17 cellular contexts compared by ENCODE assay signal in genomic region chr12:2753536-2753935, GRCh38.
"Had no signal": no experiment of that assay in that cellular context is flagged by ENCODE, and none has a peak within 500 bp of the region (broad histone marks: within the 10 kb centered on the region; RNA-seq: fewer than 3 reads in every experiment).

No MANE protein-coding gene starts in this region.

- H3K4me1 ChIP-seq: gastroesophageal sphincter, pancreas had no signal

- H3K4me3 Mint-ChIP-seq: dendritic cell treated with granulocyte-macrophage colony-stimulating factor and Interleukin-4, amounts not matched to agents 40 ng/mL and 50 ng/mL, for 4 days; effector memory CD8-positive, alpha-beta T cell; natural killer cell treated with Interleukin-12 subunit alpha and Interleukin-12 subunit beta and Interleukin-15 and Interleukin-18, amount 100 ng/mL, for 72 hours had no signal

- H3K36me3 ChIP-seq: esophagus squamous epithelium, gastroesophageal sphincter, pancreas, thoracic aorta had no signal

- H3K27ac Mint-ChIP-seq: dendritic cell treated with granulocyte-macrophage colony-stimulating factor and Interleukin-4, amounts not matched to agents 40 ng/mL and 50 ng/mL, for 4 days; effector memory CD8-positive, alpha-beta T cell; natural killer cell treated with Interleukin-12 subunit alpha and Interleukin-12 subunit beta and Interleukin-15 and Interleukin-18, amount 100 ng/mL, for 72 hours; progenitor cell of endocrine pancreas had no signal

- H3K27me3 ChIP-seq: pancreas had no signal

- DNase-seq: effector memory CD8-positive, alpha-beta T cell; esophagus squamous epithelium; foreskin fibroblast; kidney glomerular epithelial cell; occipital lobe; pancreas; small intestine; stimulated activated CD4-positive, alpha-beta T cell treated with anti-CD3 and anti-CD28 coated beads, Interleukin-12 subunit alpha, Interleukin-12 subunit beta, amount 100 ng/mL, for 4 hours; stimulated activated naive CD4-positive, alpha-beta T cell; stomach; trophoblast cell had no signal

- H3K27ac ChIP-seq: epithelial cell of prostate, esophagus squamous epithelium, gastroesophageal sphincter, pancreas, stomach, thoracic aorta had no signal

- H3K9me3 Mint-ChIP-seq: dendritic cell treated with granulocyte-macrophage colony-stimulating factor and Interleukin-4, amounts not matched to agents 40 ng/mL and 50 ng/mL, for 4 days; natural killer cell treated with Interleukin-12 subunit alpha and Interleukin-12 subunit beta and Interleukin-15 and Interleukin-18, amount 100 ng/mL, for 72 hours had no signal

- H3K9me3 ChIP-seq: esophagus squamous epithelium, gastroesophageal sphincter, pancreas, stomach, thoracic aorta had no signal

- H3K4me3 ChIP-seq: esophagus squamous epithelium, gastroesophageal sphincter, pancreas, stomach, thoracic aorta had no signal

- H3K36me3 Mint-ChIP-seq: natural killer cell treated with Interleukin-12 subunit alpha and Interleukin-12 subunit beta and Interleukin-15 and Interleukin-18, amount 100 ng/mL, for 72 hours had no signal
